24 cellular contexts compared by ENCODE assay signal in genomic region chrX:112997991-112998390, GRCh38.
"Had no signal": no experiment of that assay in that cellular context is flagged by ENCODE, and none has a peak within 500 bp of the region (broad histone marks: within the 10 kb centered on the region; RNA-seq: fewer than 3 reads in every experiment).

No MANE protein-coding gene starts in this region.

- H3K4me3 ChIP-seq: SK-N-MC had no signal

- DNase-seq: activated CD4-positive, alpha-beta memory T cell treated with anti-CD3 and anti-CD28 coated beads for 36 hours; activated CD4-positive, alpha-beta T cell treated with anti-CD3 and anti-CD28 coated beads, Interleukin-2, amount 10 ng/mL, durations not matched to agents 7 days and 5 days; activated CD4-positive, CD25-positive, alpha-beta regulatory T cell; activated CD8-positive, alpha-beta memory T cell treated with anti-CD3 and anti-CD28 coated beads for 24 hours; activated gamma-delta T cell; activated naive CD4-positive, alpha-beta T cell treated with anti-CD3 and anti-CD28 coated beads, Interleukin-2, amount 10 ng/mL, durations not matched to agents 7 days and 5 days; activated naive CD8-positive, alpha-beta T cell treated with anti-CD3 and anti-CD28 coated beads for 36 hours; activated T-cell treated with anti-CD3 and anti-CD28 coated beads, Interleukin-2, amount 50 U/mL, for 4 hours; Kasumi-1; KBM-7; NCI-H1048; NCI-H146; NCI-H1930; NCI-H2171; NCI-H2227 treated with DMSO at 0.1 percent for 48 hours; NCI-H446 treated with DMSO at 0.1 percent for 48 hours; NCI-H524 treated with DMSO at 0.1 percent for 48 hours; NCI-H748 treated with DMSO at 0.1 percent for 48 hours; T-cell; T-helper 2 cell; T1000 had no signal

- FAIRE-seq: TTC549 had no signal

- H3K27ac ChIP-seq: SK-N-MC, VCaP had no signal
